ENCODE assay signal across 3 cellular contexts in the genomic region with DNA sequence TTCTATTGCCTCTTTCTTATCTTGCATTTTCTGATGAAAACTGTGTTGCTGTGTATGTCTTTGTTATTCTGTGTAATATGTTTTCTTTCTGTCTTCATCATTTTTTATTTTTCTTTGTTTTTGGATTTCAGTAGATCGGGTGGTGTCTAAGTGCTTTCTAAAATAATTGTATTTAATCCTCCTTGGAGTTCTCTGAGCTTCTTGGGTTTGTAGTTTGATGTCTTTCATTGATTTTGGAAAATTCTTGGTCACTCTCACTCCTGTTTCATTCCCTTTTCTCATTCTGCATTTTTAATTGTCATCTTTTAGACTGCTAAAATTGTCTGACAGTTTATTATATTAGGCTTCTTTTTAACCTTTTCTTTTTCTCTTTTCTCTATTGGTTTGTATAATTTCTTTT.
"Had no signal": no experiment of that assay in that cellular context is flagged by ENCODE, and none has a peak within 500 bp of the region (broad histone marks: within the 10 kb centered on the region; RNA-seq: fewer than 3 reads in every experiment).

No MANE protein-coding gene starts in this region.

- H3K4me3 ChIP-seq: GM12878 had no signal

- DNase-seq: GDM1, GF-D8 had no signal
